ENCODE assay signal across 10 cellular contexts in genomic region chr17:42097691-42098661, GRCh38. TPM values are rescaled to one million over a fixed set of nuclear protein-coding genes. Genes with fewer than 3 reads are reported as not detected.
DNase-seq lines count a peak whose midpoint lies in the region; ATAC-seq and TF ChIP-seq lines count a peak whose summit lies in the region.
"Had no signal": no experiment of that assay in that cellular context is flagged by ENCODE, and none has a peak within 500 bp of the region (broad histone marks: within the 10 kb centered on the region; RNA-seq: fewer than 3 reads in every experiment).

A gene with protein sequence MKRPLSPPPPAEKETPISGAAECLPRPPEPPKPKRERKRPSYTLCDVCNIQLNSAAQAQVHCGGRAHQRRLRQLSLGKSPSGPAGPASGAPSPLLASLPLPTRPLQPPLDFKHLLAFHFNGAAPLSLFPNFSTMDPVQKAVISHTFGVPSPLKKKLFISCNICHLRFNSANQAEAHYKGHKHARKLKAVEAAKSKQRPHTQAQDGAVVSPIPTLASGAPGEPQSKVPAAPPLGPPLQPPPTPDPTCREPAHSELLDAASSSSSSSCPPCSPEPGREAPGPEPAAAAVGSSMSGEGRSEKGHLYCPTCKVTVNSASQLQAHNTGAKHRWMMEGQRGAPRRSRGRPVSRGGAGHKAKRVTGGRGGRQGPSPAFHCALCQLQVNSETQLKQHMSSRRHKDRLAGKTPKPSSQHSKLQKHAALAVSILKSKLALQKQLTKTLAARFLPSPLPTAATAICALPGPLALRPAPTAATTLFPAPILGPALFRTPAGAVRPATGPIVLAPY (minus strand): TSS chr17:42098473. CDS start chr17:42063056, 35,417 bp downstream.

- H3K27ac ChIP-seq in mesenchymal stem cell (ENCODE audit: low read length, poor library complexity, severe bottlenecking) = no peak within 1 kb of the TSS
- no peak within 1 kb of the TSS for H3K27ac ChIP-seq in prostate gland
- H3K27ac ChIP-seq in colonic mucosa = no peak within 1 kb of the TSS

- H2BK120ac ChIP-seq in mesenchymal stem cell (ENCODE audit: low read depth, low read length) = no peak within 1 kb of the TSS

- H3K9me3 Mint-ChIP-seq in CD14-positive monocyte = no peaks in the 10 kb centered on the region

- peak within 1 kb of the TSS in 2 of 7 donors; percentile 31 to 41 for H3K27ac Mint-ChIP-seq in CD14-positive monocyte

- peak within 1 kb of the TSS; percentile 70 for H3K4me2 ChIP-seq in mesenchymal stem cell (ENCODE audit: low read length, poor library complexity, severe bottlenecking)

- H3K4me1 Mint-ChIP-seq in CD14-positive monocyte = peaks cover 14% of the 10 kb centered on the region

- H3K27me3 Mint-ChIP-seq in CD14-positive monocyte (ENCODE audit: low read depth in 3 of 3) = peaks cover 24 to 28% (median 25%) of the 10 kb centered on the region in 3 donors

- no peak for TF ChIP-seq CTCF in CD14-positive monocyte (IDR thresholded peaks at IDR 0.05)
- no peak for TF ChIP-seq CTCF in prostate gland (IDR thresholded peaks at IDR 0.05)
- TF ChIP-seq CTCF in colonic mucosa (IDR thresholded peaks at IDR 0.05) = no peak

- H3K36me3 ChIP-seq in mesenchymal stem cell (ENCODE audit: control insufficient read depth in 1 of 2, insufficient read depth in 2 of 2, low read depth in 1 of 2, low read length in 2 of 2) (peaks cover under 1 to 4% of the 10 kb centered on the region in 2 experiments), prostate gland (no peaks in the 10 kb centered on the region), colonic mucosa (no peaks in the 10 kb centered on the region)

- intact Hi-C loops in CD14-positive monocyte (cut with micrococcal nuclease) = no loop called here
- intact Hi-C loops in posterior cingulate gyrus (cut with DNase I) = no loop called here
- intact Hi-C loops in prostate gland (cut with DNase I) = no loop called here
- intact Hi-C loops in colonic mucosa (cut with DNase I) = no loop called here

- no peak within 1 kb of the TSS for H3K4ac ChIP-seq in mesenchymal stem cell (ENCODE audit: low read depth in 1 of 2, low read length in 2 of 2)

- no peak within 1 kb of the TSS for H2AFZ ChIP-seq in mesenchymal stem cell (ENCODE audit: low read depth, low read length)

- no peak for DNase-seq in CD14-positive monocyte (ENCODE audit: low spot score)
- DNase-seq in NCI-H2107 (lab: John Stamatoyannopoulos, UW) = peak; percentile 15
- DNase-seq in activated effector memory CD4-positive, alpha-beta T cell treated with anti-CD3 and anti-CD28 coated beads, Interleukin-2, amount 50 U/mL, for 16 hours = peak; percentile 81
- no peak for DNase-seq in mesenchymal stem cell
- no peak for DNase-seq in posterior cingulate gyrus
- no peak for DNase-seq in prostate gland (ENCODE audit: low spot score)
- no peak for DNase-seq in colonic mucosa

- no peak within 1 kb of the TSS for H2BK12ac ChIP-seq in mesenchymal stem cell (ENCODE audit: low read length in 2 of 2)

- H3K9ac ChIP-seq in mesenchymal stem cell (ENCODE audit: low read length) (no peak within 1 kb of the TSS), colonic mucosa (ENCODE audit: low read depth in 2 of 2, low read length in 2 of 2) (no peak within 1 kb of the TSS)

- H3K23ac ChIP-seq in mesenchymal stem cell (ENCODE audit: low read length in 2 of 2) = no peak within 1 kb of the TSS

- H3K18ac ChIP-seq in mesenchymal stem cell (ENCODE audit: low read depth in 1 of 2, low read length in 2 of 2) = no peak within 1 kb of the TSS

- H3K4me1 ChIP-seq in mesenchymal stem cell (ENCODE audit: control insufficient read depth, insufficient read depth, low read depth, low read length) (peaks cover 11% of the 10 kb centered on the region), prostate gland (replicated peaks) (no peaks in the 10 kb centered on the region), colonic mucosa (no peaks in the 10 kb centered on the region)

- H4K91ac ChIP-seq in mesenchymal stem cell (ENCODE audit: low read length) = no peak within 1 kb of the TSS

- H3K27me3 ChIP-seq in mesenchymal stem cell (ENCODE audit: control insufficient read depth in 1 of 2, insufficient read depth in 1 of 2, low read length in 2 of 2) = peaks cover 44 to 45% of the 10 kb centered on the region in 2 experiments
- no peaks in the 10 kb centered on the region for H3K27me3 ChIP-seq in prostate gland (replicated peaks; ENCODE audit: insufficient read depth)
- peaks cover 18% of the 10 kb centered on the region for H3K27me3 ChIP-seq in colonic mucosa

- H3K36me3 Mint-ChIP-seq in CD14-positive monocyte = peaks cover 5 to 6% of the 10 kb centered on the region in 2 donors

- no peak for TF ChIP-seq POLR2A in prostate gland (IDR thresholded peaks at IDR 0.05)

- no peaks in the 10 kb centered on the region for H3K79me1 ChIP-seq in mesenchymal stem cell (replicated peaks; ENCODE audit: low read length, poor library complexity, severe bottlenecking)

- H3K4me3 ChIP-seq in mesenchymal stem cell (ENCODE audit: insufficient read depth in 1 of 2, low read depth in 1 of 2, low read length in 2 of 2) (no peak within 1 kb of the TSS), prostate gland (peak within 1 kb of the TSS in 1 of 2 donors; percentile 1), colonic mucosa (no peak within 1 kb of the TSS)

- no peak within 1 kb of the TSS for H2BK5ac ChIP-seq in mesenchymal stem cell (ENCODE audit: low read depth, low read length, poor library complexity, severe bottlenecking)

- H3K14ac ChIP-seq in mesenchymal stem cell (ENCODE audit: low read length in 2 of 2) = peak within 1 kb of the TSS in 1 of 2 experiments; percentile 11

- H2BK15ac ChIP-seq in mesenchymal stem cell (ENCODE audit: low read depth, poor library complexity, severe bottlenecking) = peak within 1 kb of the TSS; percentile 32

- no peaks in the 10 kb centered on the region for H3K9me3 ChIP-seq in mesenchymal stem cell (ENCODE audit: control insufficient read depth, low read length)
- no peaks in the 10 kb centered on the region for H3K9me3 ChIP-seq in prostate gland
- no peaks in the 10 kb centered on the region for H3K9me3 ChIP-seq in colonic mucosa

- peak within 1 kb of the TSS; percentile 12 to 78 for H3K4me3 Mint-ChIP-seq in CD14-positive monocyte

- no peak within 1 kb of the TSS for H2AK5ac ChIP-seq in mesenchymal stem cell (ENCODE audit: low read length, severe bottlenecking)

- no peak within 1 kb of the TSS for H4K8ac ChIP-seq in mesenchymal stem cell (ENCODE audit: low read length)

- no peak for ATAC-seq in HG03108 (IDR thresholded peaks at IDR 0.05; ENCODE audit: unreplicated experiment)

- WGBS in mesenchymal stem cell = 21% methylated on average over 41 of the region's 53 CpGs
- 13% methylated on average over 45 of the region's 53 CpGs for WGBS in prostate gland

RNA-seq across cellular contexts. Expression of the gene that starts here (rescaled TPM):
- under 1 TPM in 1 of 2 donors, not detected in 1; 0.09 TPM for polyA plus RNA-seq in CD14-positive monocyte
- 0.07 TPM for polyA plus RNA-seq in mesenchymal stem cell (2013, experiment 1 of 2)
- 0.11 TPM for polyA plus RNA-seq in mesenchymal stem cell (2013, experiment 2 of 2)
- total RNA-seq in prostate gland (10 to 100 TPM in 1 of 2 donors, 1 to 10 TPM in 1; 2.3 to 11.8 TPM), colonic mucosa (under 1 TPM; 0.20 to 0.32 TPM)
- total RNA-seq: HT1080, pulmonary artery endothelial cell had no signal

Comparison
In these comparisons a context has a peak if more than half of its experiments do, and no peak if none do; other contexts are left out.
1. DNase-seq: peak in NCI-H2107 (single experiment) and activated effector memory CD4-positive, alpha-beta T cell treated with anti-CD3 and anti-CD28 coated beads, Interleukin-2, amount 50 U/mL, for 16 hours (single experiment); none in CD14-positive monocyte (single experiment), mesenchymal stem cell (single experiment), posterior cingulate gyrus (0 of 10), prostate gland (single experiment) and colonic mucosa (single experiment).